Comparison of ENCODE assay signal across 29 cellular contexts in genomic region chr12:18849761-18850160, GRCh38.
"Had no signal": no experiment of that assay in that cellular context is flagged by ENCODE, and none has a peak within 500 bp of the region (broad histone marks: within the 10 kb centered on the region; RNA-seq: fewer than 3 reads in every experiment).

No MANE protein-coding gene starts in this region.

- H3K9ac ChIP-seq: KMS-11 had no signal

- ATAC-seq: activated CD8-positive, alpha-beta T cell treated with anti-CD3 and anti-CD28 coated beads, Interleukin-2, amount 10 ng/mL, durations not matched to agents 7 days and 5 days; Panc1; Right ventricle myocardium inferior; SK-N-SH treated with all-trans-retinoic acid at 6 μM for 48 hours; WTC11 had no signal

- H3K27ac ChIP-seq: KMS-11, SJSA1 had no signal

- H3K36me3 ChIP-seq: SJSA1 had no signal

- H3K9me3 Mint-ChIP-seq: activated naive CD4-positive, alpha-beta T cell treated with anti-CD3 and anti-CD28 coated beads, Interleukin-2, amount 50 U/mL, for 24 hours; activated T-helper 1 cell treated with anti-CD3 and anti-CD28 coated beads, Interleukin-12 subunit alpha, Interleukin-12 subunit beta, Interleukin-2, Interleukin-4 antibody, amounts not matched to agents 30 ng/mL and 10 ng/mL and 1 ng/mL, durations not matched to agents 14 hours and 24 hours and 36 hours; central memory CD8-positive, alpha-beta T cell; WTC11 had no signal

- H3K4me2 ChIP-seq: KMS-11 had no signal

- H3K4me3 Mint-ChIP-seq: activated CD8-positive, alpha-beta T cell treated with anti-CD3 and anti-CD28 coated beads, Interleukin-2, amount 10 ng/mL, durations not matched to agents 7 days and 5 days; activated naive CD4-positive, alpha-beta T cell treated with anti-CD3 and anti-CD28 coated beads, Interleukin-2, amount 50 U/mL, for 24 hours; activated T-cell treated with anti-CD3 and anti-CD28 coated beads, Interleukin-2, amount 50 U/mL, for 24 hours; activated T-helper 1 cell treated with anti-CD3 and anti-CD28 coated beads, Interleukin-12 subunit alpha, Interleukin-12 subunit beta, Interleukin-2, Interleukin-4 antibody, amounts not matched to agents 30 ng/mL and 10 ng/mL and 1 ng/mL, durations not matched to agents 14 hours and 24 hours and 36 hours; brain; central memory CD8-positive, alpha-beta T cell; WTC11 had no signal

- H3K9me3 ChIP-seq: SJSA1 had no signal

- H3K27me3 ChIP-seq: SJSA1 had no signal

- H3K36me3 Mint-ChIP-seq: activated naive CD4-positive, alpha-beta T cell treated with anti-CD3 and anti-CD28 coated beads, Interleukin-2, amount 50 U/mL, for 24 hours; brain; WTC11 had no signal

- DNase-seq: activated CD4-positive, alpha-beta T cell treated with anti-CD3 and anti-CD28 coated beads for 48 hours; activated CD4-positive, alpha-beta T cell treated with anti-CD3 and anti-CD28 coated beads, Interleukin-2, amount 50 U/mL, for 4 hours; activated CD4-positive, CD25-positive, alpha-beta regulatory T cell treated with anti-CD3 and anti-CD28 coated beads, Interleukin-2, amount 50 U/mL, for 72 hours; activated CD8-positive, alpha-beta T cell treated with anti-CD3 and anti-CD28 coated beads, Interleukin-2, amount 10 ng/mL, durations not matched to agents 7 days and 5 days; activated effector memory CD4-positive, alpha-beta T cell treated with Interleukin-2 at 50 U/mL for 16 hours; activated naive CD4-positive, alpha-beta T cell; activated T-cell treated with anti-CD3 and anti-CD28 coated beads, Interleukin-2, amount 50 U/mL, for 24 hours; aorta; NCI-H1092; NCI-H1417; NCI-H1930; NCI-H2171 treated with DMSO at 0.1 percent for 48 hours; NCI-H345; NCI-H510A; NCI-H69; NK-92 treated with Interleukin-12 subunit alpha and Interleukin-12 subunit beta, amount 100 ng/mL, for 24 hours; OCI-M1; RPMI8226; SW 1271 had no signal

- H3K4me3 ChIP-seq: SJSA1 had no signal

- H3K27ac Mint-ChIP-seq: activated CD8-positive, alpha-beta T cell treated with anti-CD3 and anti-CD28 coated beads, Interleukin-2, amount 10 ng/mL, durations not matched to agents 7 days and 5 days; activated naive CD4-positive, alpha-beta T cell treated with anti-CD3 and anti-CD28 coated beads, Interleukin-2, amount 50 U/mL, for 24 hours; activated T-cell treated with anti-CD3 and anti-CD28 coated beads, Interleukin-2, amount 50 U/mL, for 24 hours; activated T-helper 1 cell treated with anti-CD3 and anti-CD28 coated beads, Interleukin-12 subunit alpha, Interleukin-12 subunit beta, Interleukin-2, Interleukin-4 antibody, amounts not matched to agents 30 ng/mL and 10 ng/mL and 1 ng/mL, durations not matched to agents 14 hours and 24 hours and 36 hours; brain; WTC11 had no signal

- H3K27me3 Mint-ChIP-seq: activated naive CD4-positive, alpha-beta T cell treated with anti-CD3 and anti-CD28 coated beads, Interleukin-2, amount 50 U/mL, for 24 hours; brain had no signal

- H3K4me1 Mint-ChIP-seq: activated naive CD4-positive, alpha-beta T cell treated with anti-CD3 and anti-CD28 coated beads, Interleukin-2, amount 50 U/mL, for 24 hours; brain; central memory CD8-positive, alpha-beta T cell had no signal
